Comparison of ENCODE assay signal across 15 cellular contexts in the genomic region with DNA sequence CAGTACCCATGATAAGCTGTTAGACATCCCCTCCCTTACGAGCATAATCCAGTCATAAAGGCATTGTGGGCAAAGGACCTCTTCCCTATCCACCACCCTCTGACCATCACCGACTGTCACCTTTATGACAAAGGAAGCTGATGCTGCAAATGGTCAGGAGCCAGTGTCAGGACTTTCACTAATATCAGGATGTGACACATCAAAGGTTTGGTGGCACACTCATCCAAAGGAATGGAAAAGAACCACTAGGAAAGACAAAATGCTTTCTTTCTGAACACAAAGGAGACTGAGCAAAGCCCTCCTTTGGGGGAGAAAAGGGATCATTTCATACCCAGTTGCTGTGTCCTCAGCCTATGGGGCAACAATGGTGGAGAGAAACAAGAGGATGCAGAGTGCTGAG.
DNase-seq lines count a peak whose midpoint lies in the region; ATAC-seq and TF ChIP-seq lines count a peak whose summit lies in the region.
"Had no signal": no experiment of that assay in that cellular context is flagged by ENCODE, and none has a peak within 500 bp of the region (broad histone marks: within the 10 kb centered on the region; RNA-seq: fewer than 3 reads in every experiment).

No MANE protein-coding gene starts in this region.

- H3K36me3 ChIP-seq in esophagus muscularis mucosa: no peaks in the 10 kb centered on the region
- H3K36me3 ChIP-seq: BLaER1, HAP-1 had no signal

- no peak overlapping the region for H3K27ac ChIP-seq in esophagus muscularis mucosa (replicated peaks in 1 of 4)
- H3K27ac ChIP-seq in H9 (ENCODE audit: insufficient read length, low read depth, low read length): no peak overlapping the region
- H3K27ac ChIP-seq: 22Rv1, BLaER1 had no signal

- no peak overlapping the region for H4K91ac ChIP-seq in H9 (ENCODE audit: insufficient read length, low read depth, low read length)

- H3K4me3 Mint-ChIP-seq in WTC11 (no peak overlapping the region), H9 (no peak overlapping the region)

- no peak overlapping the region for H2BK12ac ChIP-seq in H9 (ENCODE audit: insufficient read length, low read depth, low read length)

- no peak overlapping the region for H3T11ph ChIP-seq in H9 (ENCODE audit: low read length)

- H3K4me1 Mint-ChIP-seq in WTC11 (peaks cover 5% of the 10 kb centered on the region), H9 (peaks cover 3 to 9% of the 10 kb centered on the region in 2 experiments; a peak in 3 of 4 replicates)
- H3K4me1 Mint-ChIP-seq: CD8-positive, alpha-beta memory T cell had no signal

- no peaks in the 10 kb centered on the region for H3K27me3 ChIP-seq in esophagus muscularis mucosa
- H3K27me3 ChIP-seq in H9 (ENCODE audit: insufficient read depth, low read length): no peaks in the 10 kb centered on the region
- H3K27me3 ChIP-seq: BLaER1 had no signal

- peak; percentile 32 to 44 for ATAC-seq in activated naive CD4-positive, alpha-beta T cell treated with anti-CD3 and anti-CD28 coated beads, Interleukin-2, amount 50 U/mL, for 72 hours
- no peak for ATAC-seq in WTC11

- no peak for TF ChIP-seq CTCF in esophagus muscularis mucosa (IDR thresholded peaks at IDR 0.05)
- no peak for TF ChIP-seq CTCF in WTC11 (IDR thresholded peaks at IDR 0.05)
- no peak for TF ChIP-seq CTCF in H9 (conservative IDR thresholded peaks at IDR 0.05)

- no peaks in the 10 kb centered on the region for H4K20me1 ChIP-seq in H9 (ENCODE audit: control insufficient read depth, insufficient read depth, insufficient read length)
- H4K20me1 ChIP-seq: BLaER1 had no signal

- no peak overlapping the region for H3K4me2 ChIP-seq in H9 (ENCODE audit: insufficient read depth, insufficient read length, low read length)
- H3K4me2 ChIP-seq: BLaER1 had no signal

- POLR2A ChIA-PET in WTC11 (lab: Charles Lee): no interaction called here

- H3K18ac ChIP-seq in H9 (ENCODE audit: insufficient read length, low read depth, low read length): no peak overlapping the region

- H2BK120ac ChIP-seq in H9 (ENCODE audit: low read depth, low read length, poor library complexity, severe bottlenecking): no peak overlapping the region

- peaks cover 0 to 4% of the 10 kb centered on the region in 2 donors for H3K9me3 Mint-ChIP-seq in activated naive CD4-positive, alpha-beta T cell treated with anti-CD3 and anti-CD28 coated beads, Interleukin-2, amount 50 U/mL, for 72 hours
- H3K9me3 Mint-ChIP-seq in WTC11 (peaks cover 26% of the 10 kb centered on the region), H9 (peaks cover 4 to 7% of the 10 kb centered on the region in 2 experiments)

- peaks cover 0 to 3% (median 1%) of the 10 kb centered on the region in 4 donors for H3K9me3 ChIP-seq in esophagus muscularis mucosa
- H3K9me3 ChIP-seq in H9 (ENCODE audit: control insufficient read depth, low read depth, low read length): no peaks in the 10 kb centered on the region

- H2AFZ ChIP-seq in H9 (ENCODE audit: low read length): no peak overlapping the region

- CTCF ChIA-PET in WTC11 (lab: Charles Lee): interaction anchor here (1.3 kb wide), 1 partner anchor 55 kb away, joined by 3 read pairs; no protein-coding TSS in a partner anchor

- H4K8ac ChIP-seq in H9 (replicated peaks; ENCODE audit: insufficient read length, low read depth, low read length): no peak overlapping the region

- intact Hi-C loops in esophagus muscularis mucosa (cut with DNase I): no loop called here

- H3K14ac ChIP-seq in H9 (ENCODE audit: insufficient read depth, low read length): no peak overlapping the region

- no peak overlapping the region for H3K9ac ChIP-seq in H9 (ENCODE audit: extremely low read depth, insufficient read length, low read length)
- H3K9ac ChIP-seq: BLaER1 had no signal

- H3K56ac ChIP-seq in H9 (ENCODE audit: insufficient read length, low read depth, low read length): no peak overlapping the region

- H3K4ac ChIP-seq in H9 (ENCODE audit: low read depth, low read length): no peak overlapping the region

- H2AK5ac ChIP-seq in H9 (ENCODE audit: insufficient read length, low read length): no peak overlapping the region

- TF ChIP-seq POLR2A in esophagus muscularis mucosa (IDR thresholded peaks at IDR 0.05; ENCODE audit: low read depth): no peak

- no peak overlapping the region for H2BK20ac ChIP-seq in H9 (ENCODE audit: low read depth, low read length, poor library complexity, severe bottlenecking)

- H2BK5ac ChIP-seq in H9 (ENCODE audit: insufficient read length, low read length): no peak overlapping the region

- no peak for TF ChIP-seq EP300 in esophagus muscularis mucosa (IDR thresholded peaks at IDR 0.05)

- H3K79me1 ChIP-seq in H9 (ENCODE audit: insufficient read depth, low read depth, low read length, poor library complexity, severe bottlenecking): no peaks in the 10 kb centered on the region

- WGBS in esophagus muscularis mucosa: 90% methylated on average over 2 of the region's 2 CpGs
- no CpG with 5 or more reads among the region's 2 CpGs for WGBS in H9 (ENCODE audit: extremely low coverage, insufficient read length, low lambda C conversion rate)

- H3K4me3 ChIP-seq in esophagus muscularis mucosa: no peak overlapping the region
- H3K4me3 ChIP-seq: BLaER1, HAP-1 had no signal

- peaks cover under 1 to 5% (median 1%) of the 10 kb centered on the region in 4 donors for H3K4me1 ChIP-seq in esophagus muscularis mucosa
- no peaks in the 10 kb centered on the region for H3K4me1 ChIP-seq in H9 (ENCODE audit: insufficient read depth, low read length)
- H3K4me1 ChIP-seq: BLaER1, Caco-2, HAP-1 had no signal

- no peaks in the 10 kb centered on the region for H3K23me2 ChIP-seq in H9 (ENCODE audit: insufficient read length, low read depth, low read length, poor library complexity, severe bottlenecking)

- no peak overlapping the region for H3K23ac ChIP-seq in H9 (ENCODE audit: insufficient read length, low read depth, low read length)

- H3K36me3 Mint-ChIP-seq in activated naive CD4-positive, alpha-beta T cell treated with anti-CD3 and anti-CD28 coated beads, Interleukin-2, amount 50 U/mL, for 72 hours: no peaks in the 10 kb centered on the region
- H3K36me3 Mint-ChIP-seq in WTC11 (peaks cover 5% of the 10 kb centered on the region), H9 (ENCODE audit: insufficient read depth in 1 of 3, low read depth in 3 of 3) (peaks cover 0 to 4% (median 2%) of the 10 kb centered on the region in 3 experiments; a peak in 3 of 7 replicates)

- DNase-seq in activated naive CD4-positive, alpha-beta T cell treated with anti-CD3 and anti-CD28 coated beads, Interleukin-2, amount 50 U/mL, for 72 hours (ENCODE audit: low spot score in 2 of 2): no peak
- DNase-seq in activated naive CD4-positive, alpha-beta T cell (lab: John Stamatoyannopoulos, UW): no peak
- peak; percentile 34 for DNase-seq in RKO (ENCODE audit: low spot score)
- DNase-seq in esophagus muscularis mucosa (ENCODE audit: extremely low spot score): peak; percentile 74
- DNase-seq in WTC11 (ENCODE audit: low spot score): no peak
- no peak for DNase-seq in H9
- no peak for DNase-seq in T-helper 2 cell
- DNase-seq: AML-193; Caco-2; CD8-positive, alpha-beta memory T cell; DMS53; GOT3 had no signal

- no peaks in the 10 kb centered on the region for H3K79me2 ChIP-seq in H9 (ENCODE audit: insufficient read depth, low read length)

- H2BK15ac ChIP-seq in H9 (ENCODE audit: low read depth, low read length): no peak overlapping the region

- no peak overlapping the region for H4K5ac ChIP-seq in H9 (ENCODE audit: insufficient read length, low read depth, low read length)

- H3K27me3 Mint-ChIP-seq in WTC11 (ENCODE audit: low read depth) (peaks cover 12% of the 10 kb centered on the region), H9 (ENCODE audit: low read depth) (peaks cover 3% of the 10 kb centered on the region)
- H3K27me3 Mint-ChIP-seq: CD8-positive, alpha-beta memory T cell had no signal

- peak overlapping the region in 1 of 2 donors; percentile 23 for H3K27ac Mint-ChIP-seq in activated naive CD4-positive, alpha-beta T cell treated with anti-CD3 and anti-CD28 coated beads, Interleukin-2, amount 50 U/mL, for 72 hours
- H3K27ac Mint-ChIP-seq in WTC11: no peak overlapping the region
- no peak overlapping the region for H3K27ac Mint-ChIP-seq in H9

TF ChIP-seq in WTC11, 78 proteins besides CTCF, POLR2A, EP300 and RAD21 (continues in another document):
- TF ChIP-seq ZNF416 (CRISPR knock-in tag; IDR thresholded peaks at IDR 0.05): no peak
- TF ChIP-seq, protein P1, sequence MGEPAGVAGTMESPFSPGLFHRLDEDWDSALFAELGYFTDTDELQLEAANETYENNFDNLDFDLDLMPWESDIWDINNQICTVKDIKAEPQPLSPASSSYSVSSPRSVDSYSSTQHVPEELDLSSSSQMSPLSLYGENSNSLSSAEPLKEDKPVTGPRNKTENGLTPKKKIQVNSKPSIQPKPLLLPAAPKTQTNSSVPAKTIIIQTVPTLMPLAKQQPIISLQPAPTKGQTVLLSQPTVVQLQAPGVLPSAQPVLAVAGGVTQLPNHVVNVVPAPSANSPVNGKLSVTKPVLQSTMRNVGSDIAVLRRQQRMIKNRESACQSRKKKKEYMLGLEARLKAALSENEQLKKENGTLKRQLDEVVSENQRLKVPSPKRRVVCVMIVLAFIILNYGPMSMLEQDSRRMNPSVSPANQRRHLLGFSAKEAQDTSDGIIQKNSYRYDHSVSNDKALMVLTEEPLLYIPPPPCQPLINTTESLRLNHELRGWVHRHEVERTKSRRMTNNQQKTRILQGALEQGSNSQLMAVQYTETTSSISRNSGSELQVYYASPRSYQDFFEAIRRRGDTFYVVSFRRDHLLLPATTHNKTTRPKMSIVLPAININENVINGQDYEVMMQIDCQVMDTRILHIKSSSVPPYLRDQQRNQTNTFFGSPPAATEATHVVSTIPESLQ (CRISPR knock-in tag; IDR thresholded peaks at IDR 0.05): no peak
- TF ChIP-seq FOXK1 (CRISPR knock-in tag; IDR thresholded peaks at IDR 0.05): no peak

Comparison
In these comparisons a context has a peak if more than half of its experiments do, and no peak if none do; other contexts are left out.
1. DNase-seq: peak in RKO (single experiment) and esophagus muscularis mucosa (single experiment); none in activated naive CD4-positive, alpha-beta T cell treated with anti-CD3 and anti-CD28 coated beads, Interleukin-2, amount 50 U/mL, for 72 hours (0 of 2), activated naive CD4-positive, alpha-beta T cell (0 of 4), WTC11 (single experiment), H9 (single experiment) and T-helper 2 cell (0 of 5).